Comparison of ENCODE assay signal across 19 cellular contexts in the genomic region with DNA sequence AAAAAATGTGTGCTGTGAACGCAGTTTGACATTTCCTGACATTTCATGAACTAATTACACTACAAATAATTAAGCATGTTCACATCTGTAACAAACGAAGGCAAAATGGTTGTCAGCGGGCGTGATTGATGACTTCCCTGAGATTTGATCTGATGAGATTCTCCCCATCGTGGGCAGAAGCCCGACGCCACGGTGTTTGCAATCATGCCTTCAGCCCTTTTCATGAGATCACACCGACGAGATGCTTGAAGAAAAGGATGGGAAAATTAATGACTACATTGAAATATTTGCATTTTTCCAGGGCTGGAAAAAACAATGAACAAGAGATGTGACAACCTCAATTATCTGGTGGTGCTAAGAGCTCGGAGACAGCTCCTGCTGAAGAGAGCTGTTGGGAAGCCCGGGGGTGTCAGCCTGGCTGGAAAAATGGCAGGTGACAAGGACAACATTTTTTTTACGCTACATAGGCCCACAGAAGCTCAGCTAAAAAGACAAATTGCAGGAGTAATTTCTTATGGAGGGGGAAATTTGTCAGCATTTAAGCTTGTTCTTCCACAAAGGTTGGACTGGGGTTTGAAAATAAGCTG.
A peak's percentile ranks its signal among the peaks of the same experiment; 100 is the strongest.
DNase-seq lines count a peak whose midpoint lies in the region; ATAC-seq and TF ChIP-seq lines count a peak whose summit lies in the region.
"Had no signal": no experiment of that assay in that cellular context is flagged by ENCODE, and none has a peak within 500 bp of the region (broad histone marks: within the 10 kb centered on the region; RNA-seq: fewer than 3 reads in every experiment).

No MANE protein-coding gene starts in this region.

- whole genome bisulfite sequencing in mammary epithelial cell (ENCODE audit: low coverage, missing lambda C conversion rate): 60% methylated on average over 13 of the region's 13 CpGs

- H3K36me3 Mint-ChIP-seq in neural progenitor cell: no peaks in the 10 kb centered on the region
- H3K36me3 Mint-ChIP-seq: CD8-positive, alpha-beta memory T cell had no signal

- intact Hi-C loops in A673 (cut with micrococcal nuclease; ENCODE audit: unreplicated experiment): no loop called here
- intact Hi-C loops in mammary epithelial cell (cut with micrococcal nuclease): no loop called here

- H3K36me3 ChIP-seq in A673 (ENCODE audit: insufficient read depth, low read length, poor library complexity, severe bottlenecking) (no peaks in the 10 kb centered on the region), neural progenitor cell (no peaks in the 10 kb centered on the region), mammary epithelial cell (ENCODE audit: insufficient read depth, low read length) (no peaks in the 10 kb centered on the region)
- H3K36me3 ChIP-seq: BLaER1 treated with 17β-estradiol and CSF1 and Interleukin-3, amounts not matched to agents 10 nM and 100 nM; SJSA1 had no signal

- peak overlapping the region; percentile 33 for H3K27ac Mint-ChIP-seq in neural progenitor cell
- H3K27ac Mint-ChIP-seq: CD8-positive, alpha-beta memory T cell had no signal

- H3K9ac ChIP-seq in neural progenitor cell (no peak overlapping the region), mammary epithelial cell (ENCODE audit: insufficient read depth, low read length) (no peak overlapping the region)
- H3K9ac ChIP-seq: BLaER1 treated with 17β-estradiol and CSF1 and Interleukin-3, amounts not matched to agents 10 nM and 100 nM had no signal

- H3F3A ChIP-seq in neural progenitor cell (ENCODE audit: low read depth): no peaks in the 10 kb centered on the region

- no peak overlapping the region for H3K4me3 Mint-ChIP-seq in neural progenitor cell
- H3K4me3 Mint-ChIP-seq: CD8-positive, alpha-beta memory T cell had no signal

- peaks cover 8% of the 10 kb centered on the region for H3K4me1 ChIP-seq in A673 (ENCODE audit: insufficient read depth, low read length, poor library complexity, severe bottlenecking)
- peaks cover 12% of the 10 kb centered on the region for H3K4me1 ChIP-seq in neural progenitor cell
- H3K4me1 ChIP-seq in mammary epithelial cell (ENCODE audit: insufficient read depth, low read length): no peaks in the 10 kb centered on the region
- H3K4me1 ChIP-seq: BLaER1 treated with 17β-estradiol and CSF1 and Interleukin-3, amounts not matched to agents 10 nM and 100 nM; SJSA1 had no signal

- H3K79me2 ChIP-seq in neural progenitor cell (ENCODE audit: low read depth) (no peaks in the 10 kb centered on the region), mammary epithelial cell (ENCODE audit: insufficient read depth, low read length) (no peaks in the 10 kb centered on the region)

- CTCF ChIA-PET in A673 (lab: Charles Lee): no interaction called here
- CTCF ChIA-PET in mammary epithelial cell (lab: Charles Lee; ENCODE audit: low non-redundant PET): no interaction called here

- in situ Hi-C loops in mammary epithelial cell (cut with MboI; ENCODE audit: low sequenced_read_pairs in 2 of 2): no loop called here

- TF ChIP-seq CTCF in A673 (conservative IDR thresholded peaks at IDR 0.05; ENCODE audit: low read depth, low read length) (no peak), neural progenitor cell (IDR thresholded peaks at IDR 0.05) (no peak), mammary epithelial cell (conservative IDR thresholded peaks at IDR 0.05 in 1 of 2, IDR thresholded peaks at IDR 0.05 in 1 of 2; ENCODE audit: extremely low read depth in 1 of 2, insufficient read depth in 1 of 2, low read depth in 1 of 2, low read length in 2 of 2) (no peak)

- H3K27me3 ChIP-seq in A673 (replicated peaks; ENCODE audit: insufficient read depth, low read depth, low read length, poor library complexity) (peaks cover 10% of the 10 kb centered on the region), neural progenitor cell (no peaks in the 10 kb centered on the region), mammary epithelial cell (ENCODE audit: insufficient read depth, low read length) (peaks cover 3% of the 10 kb centered on the region)
- H3K27me3 ChIP-seq: BLaER1 treated with 17β-estradiol and CSF1 and Interleukin-3, amounts not matched to agents 10 nM and 100 nM had no signal

- peaks cover 6% of the 10 kb centered on the region for H3K27me3 Mint-ChIP-seq in neural progenitor cell (ENCODE audit: insufficient read depth, low read depth)

- H4K20me1 ChIP-seq in neural progenitor cell (ENCODE audit: low read depth) (no peaks in the 10 kb centered on the region), mammary epithelial cell (ENCODE audit: insufficient read depth, low read length) (no peaks in the 10 kb centered on the region)
- H4K20me1 ChIP-seq: BLaER1 treated with 17β-estradiol and CSF1 and Interleukin-3, amounts not matched to agents 10 nM and 100 nM had no signal

- H3K9me3 Mint-ChIP-seq in neural progenitor cell: no peaks in the 10 kb centered on the region

- BruUV-seq in A673 (replicated peaks; lab: Mats Ljungman, UMichigan) (no TSS peak), mammary epithelial cell (replicated peaks; lab: Mats Ljungman, UMichigan) (no TSS peak)

- peak overlapping the region; percentile 69 for H2AFZ ChIP-seq in neural progenitor cell (replicated peaks)
- no peak overlapping the region for H2AFZ ChIP-seq in mammary epithelial cell (ENCODE audit: low read depth, low read length)
- H2AFZ ChIP-seq: PC-9 had no signal

- H3K4me1 Mint-ChIP-seq in neural progenitor cell: peaks cover 44% of the 10 kb centered on the region
- H3K4me1 Mint-ChIP-seq: CD8-positive, alpha-beta memory T cell had no signal

- H3K27ac ChIP-seq in A673 (ENCODE audit: low read depth, low read length, poor library complexity, severe bottlenecking): no peak overlapping the region
- no peak overlapping the region for H3K27ac ChIP-seq in neural progenitor cell
- H3K27ac ChIP-seq in mammary epithelial cell (ENCODE audit: insufficient read depth, low read depth, low read length): no peak overlapping the region
- H3K27ac ChIP-seq: BLaER1 treated with 17β-estradiol and CSF1 and Interleukin-3, amounts not matched to agents 10 nM and 100 nM; PC-9; SJSA1 had no signal

- dilution Hi-C loops in mammary epithelial cell (cut with HindIII; ENCODE audit: low sequenced_read_pairs): loop anchor here (5.0 kb wide), 1 partner anchor 71 kb away; no protein-coding TSS in a partner anchor

- no peak for ATAC-seq in HG03571 (IDR thresholded peaks at IDR 0.05; ENCODE audit: unreplicated experiment)

- DNase-seq in A673 (ENCODE audit: low spot score) (peak; percentile 40), NCI-H146 (lab: John Stamatoyannopoulos, UW) (peak; percentile 53), NCI-H774 (lab: John Stamatoyannopoulos, UW) (peak; percentile 20), neural progenitor cell (ENCODE audit: low spot score) (peak; percentile 5), HuH-7 (ENCODE audit: low spot score) (no peak), GOT3 (lab: John Stamatoyannopoulos, UW) (no peak), mammary epithelial cell (no peak)
- DNase-seq: CD8-positive, alpha-beta memory T cell; DMS79 treated with DMSO at 0.1 percent for 48 hours; IMR-90; Karpas-422; MM.1S; NCI-H2081 treated with DMSO at 0.1 percent for 48 hours; NCI-H446; NCI-H82; PC-9 had no signal

- H3K9me3 ChIP-seq in A673 (ENCODE audit: low read depth, low read length, poor library complexity, severe bottlenecking): no peaks in the 10 kb centered on the region
- H3K9me3 ChIP-seq in neural progenitor cell (ENCODE audit: low read depth): no peaks in the 10 kb centered on the region
- H3K9me3 ChIP-seq in mammary epithelial cell (replicated peaks; ENCODE audit: insufficient read depth, low read length): no peaks in the 10 kb centered on the region
- H3K9me3 ChIP-seq: BLaER1 treated with 17β-estradiol and CSF1 and Interleukin-3, amounts not matched to agents 10 nM and 100 nM; SJSA1 had no signal

- peak overlapping the region; percentile 12 for H3K4me3 ChIP-seq in A673 (ENCODE audit: low read depth, low read length, poor library complexity, severe bottlenecking)
- H3K4me3 ChIP-seq in neural progenitor cell: no peak overlapping the region
- H3K4me3 ChIP-seq in mammary epithelial cell (replicated peaks in 1 of 3; ENCODE audit: insufficient read depth in 1 of 3, low read depth in 2 of 3, low read length in 3 of 3): no peak overlapping the region
- H3K4me3 ChIP-seq: BLaER1 treated with 17β-estradiol and CSF1 and Interleukin-3, amounts not matched to agents 10 nM and 100 nM; PC-9; SJSA1 had no signal

- peak overlapping the region; percentile 21 for H3K4me2 ChIP-seq in neural progenitor cell
- no peak overlapping the region for H3K4me2 ChIP-seq in mammary epithelial cell (ENCODE audit: insufficient read depth, low read depth, low read length)
- H3K4me2 ChIP-seq: BLaER1 treated with 17β-estradiol and CSF1 and Interleukin-3, amounts not matched to agents 10 nM and 100 nM; PC-9 had no signal

- POLR2A ChIA-PET in A673 (lab: Charles Lee; ENCODE audit: low non-redundant PET): no interaction called here

Comparison
In these comparisons a context has a peak if more than half of its experiments do, and no peak if none do; other contexts are left out.
1. DNase-seq: peak in A673 (single experiment), NCI-H146 (single experiment), NCI-H774 (single experiment) and neural progenitor cell (single experiment); none in HuH-7 (single experiment), GOT3 (single experiment) and mammary epithelial cell (single experiment).